ENCODE assay signal across 1 cellular context in genomic region chr2:240718896-240719490, GRCh38.
A peak's percentile ranks its signal among the peaks of the same experiment; 100 is the strongest.
TF ChIP-seq lines count a peak whose summit lies in the region.

No MANE protein-coding gene starts in this region.

TF ChIP-seq in HepG2, 621 proteins besides CTCF, POLR2A, EP300 and RAD21:
- TF ChIP-seq YEATS2 (CRISPR knock-in tag; IDR thresholded peaks at IDR 0.05; ENCODE audit: borderline replicate concordance) = no peak
- 0 out of 2 replicates have a peak, but pooled peaks have one; percentile 23 for TF ChIP-seq HES4 (CRISPR knock-in tag; IDR thresholded peaks at IDR 0.05; ENCODE audit: borderline replicate concordance)
